ENCODE assay signal across 1 cellular context in genomic region chr19:7912697-7913564, GRCh38.
TF ChIP-seq lines count a peak whose summit lies in the region.

No MANE protein-coding gene starts in this region.

TF ChIP-seq in HepG2, 621 proteins besides CTCF, POLR2A, EP300 and RAD21:
- 0 out of 2 replicates have a peak, but pooled peaks have one; percentile 28 for TF ChIP-seq RBFOX2 (IDR thresholded peaks at IDR 0.05; ENCODE audit: low read depth, low read length)
- peak; percentile 19 for TF ChIP-seq SRSF1 (optimal IDR thresholded peaks at IDR 0.05; ENCODE audit: low read depth, low read length)
- no peak for TF ChIP-seq ZNF225 (CRISPR knock-in tag; IDR thresholded peaks at IDR 0.05)
- peak; percentile 80 for TF ChIP-seq AGO2 (optimal IDR thresholded peaks at IDR 0.05; ENCODE audit: low read depth, low read length)
- no peak for TF ChIP-seq PHF21A (CRISPR knock-in tag; IDR thresholded peaks at IDR 0.05)
- peak; percentile 16 for TF ChIP-seq HNRNPLL (IDR thresholded peaks at IDR 0.05; ENCODE audit: low read depth, low read length, poor library complexity, severe bottlenecking)
- TF ChIP-seq PAXIP1 (CRISPR knock-in tag; conservative IDR thresholded peaks at IDR 0.05): no peak
